15 cellular contexts compared by ENCODE assay signal in genomic region chr19:22784051-22784450, GRCh38. TPM values are rescaled to one million over a fixed set of nuclear protein-coding genes. Genes with fewer than 3 reads are reported as not detected.
A peak's percentile ranks its signal among the peaks of the same experiment; 100 is the strongest.
DNase-seq lines count a peak whose midpoint lies in the region; ATAC-seq and TF ChIP-seq lines count a peak whose summit lies in the region.
"Had no signal": no experiment of that assay in that cellular context is flagged by ENCODE, and none has a peak within 500 bp of the region (broad histone marks: within the 10 kb centered on the region; RNA-seq: fewer than 3 reads in every experiment).

ZNF99 (minus strand) TSS chr19:22784151; CDS start chr19:22784016, 135 bp downstream.

- peaks cover 8% of the 10 kb centered on the region for H3K27me3 Mint-ChIP-seq in activated T-cell treated with anti-CD3 and anti-CD28 coated beads, Interleukin-2, amount 50 U/mL, for 24 hours
- H3K27me3 Mint-ChIP-seq: stimulated activated naive CD8-positive, alpha-beta T cell treated with anti-CD3 and anti-CD28 coated beads, Interleukin-15, Interleukin-2, amounts not matched to agents 100 ng/mL and 50 ng/mL, for 24 hours had no signal

- H3K27ac ChIP-seq in esophagus (ENCODE audit: low read depth in 2 of 2, low read length in 1 of 2): no peak within 1 kb of the TSS
- peak within 1 kb of the TSS in 1 of 2 donors; percentile 26 for H3K27ac ChIP-seq in thoracic aorta
- H3K27ac ChIP-seq: Peyer's patch had no signal

- H3K36me3 Mint-ChIP-seq in activated T-cell treated with anti-CD3 and anti-CD28 coated beads, Interleukin-2, amount 50 U/mL, for 24 hours (ENCODE audit: low read depth): peaks cover 4% of the 10 kb centered on the region

- WGBS in esophagus, 2 donors: 13 to 14% methylated on average over 17 of the region's 17 CpGs

- peak; percentile 76 for ATAC-seq in thoracic aorta (ENCODE audit: insufficient number of reproducible peaks, low FRiP score, low read depth)
- ATAC-seq: activated naive CD8-positive, alpha-beta T cell treated with anti-CD3 and anti-CD28 coated beads, Interleukin-2, amount 50 U/mL, for 24 hours had no signal

- in situ Hi-C loops in KBM-7 (cut with MboI; ENCODE audit: low pct_unique_long_range_greater_than_20kb, low sequenced_read_pairs): no loop called here

- TF ChIP-seq CTCF in thoracic aorta (IDR thresholded peaks at IDR 0.05): no peak

- H3K9me3 ChIP-seq in esophagus (ENCODE audit: control insufficient read depth in 2 of 2, insufficient read depth in 1 of 2, low read depth in 1 of 2, low read length in 1 of 2): peaks cover 9% of the 10 kb centered on the region in 2 donors
- no peaks in the 10 kb centered on the region for H3K9me3 ChIP-seq in thoracic aorta

- no peaks in the 10 kb centered on the region for H3K4me1 Mint-ChIP-seq in activated T-cell treated with anti-CD3 and anti-CD28 coated beads, Interleukin-2, amount 50 U/mL, for 24 hours (ENCODE audit: low read depth)
- H3K4me1 Mint-ChIP-seq: activated naive CD8-positive, alpha-beta T cell treated with anti-CD3 and anti-CD28 coated beads, Interleukin-2, amount 50 U/mL, for 24 hours had no signal

- peak within 1 kb of the TSS; percentile 3 to 29 for H3K4me3 ChIP-seq in esophagus (ENCODE audit: low read depth in 1 of 2, low read length in 2 of 2)
- H3K4me3 ChIP-seq in thoracic aorta: peak within 1 kb of the TSS; percentile 66

- H3K4me3 Mint-ChIP-seq in activated T-cell treated with anti-CD3 and anti-CD28 coated beads, Interleukin-2, amount 50 U/mL, for 24 hours: no peak within 1 kb of the TSS
- H3K4me3 Mint-ChIP-seq: activated naive CD8-positive, alpha-beta T cell treated with anti-CD3 and anti-CD28 coated beads, Interleukin-2, amount 50 U/mL, for 24 hours; stimulated activated naive CD8-positive, alpha-beta T cell treated with anti-CD3 and anti-CD28 coated beads, Interleukin-15, Interleukin-2, amounts not matched to agents 100 ng/mL and 50 ng/mL, for 24 hours had no signal

- H3K4me1 ChIP-seq in esophagus (ENCODE audit: control insufficient read depth in 2 of 2, insufficient read depth in 2 of 2, low read length in 1 of 2) (no peaks in the 10 kb centered on the region), thoracic aorta (ENCODE audit: control insufficient read depth in 1 of 2, low read depth in 2 of 2) (no peaks in the 10 kb centered on the region)
- H3K4me1 ChIP-seq: Peyer's patch had no signal

- no peaks in the 10 kb centered on the region for H3K27me3 ChIP-seq in esophagus (ENCODE audit: control insufficient read depth in 1 of 2, insufficient read depth in 2 of 2, low read length in 2 of 2)
- H3K27me3 ChIP-seq in thoracic aorta (replicated peaks; ENCODE audit: insufficient read depth): no peaks in the 10 kb centered on the region
- H3K27me3 ChIP-seq: Peyer's patch had no signal

- no peak within 1 kb of the TSS for H3K27ac Mint-ChIP-seq in activated T-cell treated with anti-CD3 and anti-CD28 coated beads, Interleukin-2, amount 50 U/mL, for 24 hours
- H3K27ac Mint-ChIP-seq: activated naive CD8-positive, alpha-beta T cell treated with anti-CD3 and anti-CD28 coated beads, Interleukin-2, amount 50 U/mL, for 24 hours; stimulated activated naive CD8-positive, alpha-beta T cell treated with anti-CD3 and anti-CD28 coated beads, Interleukin-15, Interleukin-2, amounts not matched to agents 100 ng/mL and 50 ng/mL, for 24 hours had no signal

- H3K36me3 ChIP-seq in esophagus (ENCODE audit: control insufficient read depth in 2 of 2, insufficient read depth in 2 of 2, low read length in 1 of 2): no peaks in the 10 kb centered on the region
- no peaks in the 10 kb centered on the region for H3K36me3 ChIP-seq in thoracic aorta
- H3K36me3 ChIP-seq: Peyer's patch had no signal

- DNase-seq in RPMI7951 (ENCODE audit: low read depth): peak; percentile 8
- DNase-seq in middle frontal gyrus (ENCODE audit: extremely low spot score, low spot score): peak; percentile 53
- peak; percentile 5 for DNase-seq in thoracic aorta (ENCODE audit: low spot score)
- DNase-seq in stimulated activated CD4-positive, alpha-beta T cell treated with anti-CD3 and anti-CD28 coated beads, Interleukin-1b, Interleukin-23, amount 100 ng/mL, for 48 hours: no peak
- DNase-seq in AG08396 (ENCODE audit: low spot score): no peak
- no peak for DNase-seq in KBM-7
- no peak for DNase-seq in activated T-cell treated with anti-CD3 and anti-CD28 coated beads, Interleukin-2, amount 50 U/mL, for 24 hours
- DNase-seq: activated CD4-positive, alpha-beta T cell treated with anti-CD3 and anti-CD28 coated beads for 4 hours; activated naive CD8-positive, alpha-beta T cell treated with anti-CD3 and anti-CD28 coated beads, Interleukin-2, amount 50 U/mL, for 24 hours; DND-41; stimulated activated CD4-positive, alpha-beta T cell treated with anti-CD3 and anti-CD28 coated beads, Interleukin-12 subunit alpha, Interleukin-12 subunit beta, amount 100 ng/mL, for 4 hours had no signal

- H3K9me3 Mint-ChIP-seq in activated T-cell treated with anti-CD3 and anti-CD28 coated beads, Interleukin-2, amount 50 U/mL, for 24 hours: peaks cover 24% of the 10 kb centered on the region

RNA-seq across cellular contexts. Expression of gene ZNF99, which starts in this region (rescaled TPM):
- total RNA-seq in RPMI7951 (2014; rRNA removed; shearing (Covaris generic)): under 0.01 TPM in 1 of 2 replicates, not detected in the other
- polyA plus RNA-seq in esophagus: not detected
- under 1 TPM in 1 of 2 donors, not detected in 1; 0.41 TPM for total RNA-seq in thoracic aorta
- total RNA-seq: epithelial cell of proximal tubule, Peyer's patch had no signal

Comparison
In these comparisons a context has a peak if more than half of its experiments do, and no peak if none do; other contexts are left out.
1. Peak in DNase-seq in RPMI7951; RNA of the gene not detected or under 1 TPM.
2. Peak in DNase-seq, ATAC-seq and H3K4me3 ChIP-seq in thoracic aorta; RNA of the gene not detected or under 1 TPM.